9 cellular contexts compared by ENCODE assay signal in genomic region chr3:187750041-187750512, GRCh38. TPM values are rescaled to one million over a fixed set of nuclear protein-coding genes. Genes with fewer than 3 reads are reported as not detected.
DNase-seq lines count a peak whose midpoint lies in the region; ATAC-seq, FAIRE-seq and TF ChIP-seq lines count a peak whose summit lies in the region.
"Had no signal": no experiment of that assay in that cellular context is flagged by ENCODE, and none has a peak within 500 bp of the region (broad histone marks: within the 10 kb centered on the region; RNA-seq: fewer than 3 reads in every experiment).

No MANE protein-coding gene starts in this region.

- no peaks in the 10 kb centered on the region for H3K36me3 ChIP-seq in HUES6 (ENCODE audit: control insufficient read depth, insufficient read depth, low read length)
- no peaks in the 10 kb centered on the region for H3K36me3 ChIP-seq in sigmoid colon

- H3K9ac ChIP-seq in HUES6 (ENCODE audit: low read length), result peak overlapping the region; percentile 27

- H3K27ac ChIP-seq in HUES6 (ENCODE audit: low read depth, low read length) (no peak overlapping the region), RWPE1 (no peak overlapping the region), sigmoid colon (peak overlapping the region; percentile 69 to 99 (median 96))

- H3K4me3 ChIP-seq in HUES6 (ENCODE audit: low read depth, low read length) (peak overlapping the region; percentile 52), sigmoid colon (peak overlapping the region; percentile 7 to 41 (median 35))

- H3K4me1 ChIP-seq in HUES6 (ENCODE audit: control insufficient read depth, insufficient read depth, low read length) (peaks cover 40% of the 10 kb centered on the region), sigmoid colon (peaks cover 1 to 47% (median 37%) of the 10 kb centered on the region in 4 donors)

- WGBS in sigmoid colon, 2 donors, result 11 to 38% methylated on average over 11 of the region's 11 CpGs

- H3K27me3 ChIP-seq in HUES6 (ENCODE audit: control insufficient read depth, insufficient read depth, low read length) (no peaks in the 10 kb centered on the region), sigmoid colon (no peaks in the 10 kb centered on the region)

- CTCF ChIA-PET in RWPE1 (lab: Yijun Ruan, JAX), result interaction anchor here (0.6 to 2.4 kb wide), 4 partner anchors 10 to 859 kb away, joined by 3 to 9 read pairs (median 4); no protein-coding TSS in a partner anchor

- no peak for TF ChIP-seq EP300 in sigmoid colon (IDR thresholded peaks at IDR 0.05)

- no peak for FAIRE-seq in RCC 7860 (lab: Jason Lieb, UNC)

- ATAC-seq in Right ventricle myocardium superior (ENCODE audit: poor library complexity) (peak; percentile 32), HG02678 (IDR thresholded peaks at IDR 0.05; ENCODE audit: unreplicated experiment) (no peak)

- H3K9me3 ChIP-seq in HUES6 (ENCODE audit: control insufficient read depth, insufficient read depth, low read depth, low read length) (no peaks in the 10 kb centered on the region), sigmoid colon (no peaks in the 10 kb centered on the region)

- TF ChIP-seq POLR2A in sigmoid colon (IDR thresholded peaks at IDR 0.05), result no peak

- DNase-seq in RWPE1 (ENCODE audit: low spot score) (peak; percentile 25), Right ventricle myocardium superior (peak; percentile 55), sigmoid colon (peak; percentile 78), midbrain (lab: John Stamatoyannopoulos, UW) (no peak), RCC 7860 (ENCODE audit: low spot score) (no peak)
- no peak for DNase-seq in activated CD8-positive, alpha-beta memory T cell treated with anti-CD3 and anti-CD28 coated beads, Interleukin-2, amount 50 U/mL, for 4 hours

- TF ChIP-seq CTCF in RWPE1 (conservative IDR thresholded peaks at IDR 0.05; ENCODE audit: low read depth) (no peak), sigmoid colon (IDR thresholded peaks at IDR 0.05) (no peak)

- POLR2A ChIA-PET in RWPE1 (lab: Yijun Ruan, JAX; ENCODE audit: low non-redundant PET), result no interaction called here

- intact Hi-C loops in Right ventricle myocardium superior (cut with DNase I), result no loop called here
- intact Hi-C loops in sigmoid colon (cut with DNase I), result loop anchor here (5.0 kb wide), 1 partner anchor 162 kb away; no protein-coding TSS in a partner anchor

RNA-seq across cellular contexts. Expression of gene BCL6, which starts 4.8 kb away (rescaled TPM):
- total RNA-seq in Right ventricle myocardium superior (82.1 TPM), sigmoid colon (100 to 1,000 TPM in 1 of 4 donors, 10 to 100 TPM in 3; 51.4 to 233 (median 80.7) TPM)
- polyA plus RNA-seq in sigmoid colon, result 10 to 100 TPM in 1 of 3 donors, 1 to 10 TPM in 2; 4.9 to 30.6 (median 7.2) TPM

RNA-seq across cellular contexts. Expression of gene RTP2, which starts 47.7 kb away (rescaled TPM):
- total RNA-seq in Right ventricle myocardium superior, result not detected
- total RNA-seq in sigmoid colon, result not detected
- not detected for polyA plus RNA-seq in sigmoid colon
- total RNA-seq: pulmonary artery endothelial cell had no signal

Comparison
In these comparisons a context has a peak if more than half of its experiments do, and no peak if none do; other contexts are left out.
1. H3K27ac ChIP-seq: peak in sigmoid colon (4 of 4); none in HUES6 (single experiment) and RWPE1 (single experiment).
2. DNase-seq: peak in RWPE1 (single experiment), Right ventricle myocardium superior (single experiment) and sigmoid colon (single experiment); none in midbrain (single experiment), RCC 7860 (single experiment) and activated CD8-positive, alpha-beta memory T cell treated with anti-CD3 and anti-CD28 coated beads, Interleukin-2, amount 50 U/mL, for 4 hours (single experiment).